Comparison of ENCODE assay signal across 8 cellular contexts in genomic region chr10:79067241-79068202, GRCh38. TPM values are rescaled to one million over a fixed set of nuclear protein-coding genes. Genes with fewer than 3 reads are reported as not detected.
DNase-seq lines count a peak whose midpoint lies in the region; ATAC-seq and TF ChIP-seq lines count a peak whose summit lies in the region.

No MANE protein-coding gene starts in this region.

- no peaks in the 10 kb centered on the region for H3K27me3 ChIP-seq in Loucy (ENCODE audit: insufficient read depth, low read length, poor library complexity, severe bottlenecking)

- H3K27me3 Mint-ChIP-seq in activated naive CD8-positive, alpha-beta T cell treated with anti-CD3 and anti-CD28 coated beads, Interleukin-2, amount 10 ng/mL, durations not matched to agents 7 days and 5 days = peaks cover 15% of the 10 kb centered on the region

- peak overlapping the region; percentile 76 for H3K9ac ChIP-seq in Loucy (ENCODE audit: low read depth, low read length, poor library complexity, severe bottlenecking)

- H3K79me2 ChIP-seq in Loucy (ENCODE audit: insufficient read depth, low read length) = peaks cover 36% of the 10 kb centered on the region

- peak overlapping the region; percentile 94 for H3K27ac ChIP-seq in substantia nigra (ENCODE audit: low read depth, low read length, poor library complexity, severe bottlenecking)

- H3K4me1 Mint-ChIP-seq in activated naive CD8-positive, alpha-beta T cell treated with anti-CD3 and anti-CD28 coated beads, Interleukin-2, amount 10 ng/mL, durations not matched to agents 7 days and 5 days = peaks cover 29% of the 10 kb centered on the region

- TF ChIP-seq CTCF in Loucy (conservative IDR thresholded peaks at IDR 0.05; ENCODE audit: low read length) = peak; percentile 33

- peak overlapping the region; percentile 97 for H3K4me3 Mint-ChIP-seq in activated naive CD8-positive, alpha-beta T cell treated with anti-CD3 and anti-CD28 coated beads, Interleukin-2, amount 10 ng/mL, durations not matched to agents 7 days and 5 days

- H2AFZ ChIP-seq in Loucy (ENCODE audit: low read length) = peak overlapping the region; percentile 90

- H3K36me3 Mint-ChIP-seq in activated naive CD8-positive, alpha-beta T cell treated with anti-CD3 and anti-CD28 coated beads, Interleukin-2, amount 10 ng/mL, durations not matched to agents 7 days and 5 days = peaks cover 2% of the 10 kb centered on the region

- peak; percentile 66 for DNase-seq in DMS79 treated with DMSO at 0.1 percent for 48 hours (lab: John Stamatoyannopoulos, UW)
- peak; percentile 60 for DNase-seq in SKM-1 treated with dmso at 0.1 percent for 144 hours (lab: John Stamatoyannopoulos, UW; ENCODE audit: unreplicated experiment)
- DNase-seq in activated naive CD8-positive, alpha-beta T cell treated with anti-CD3 and anti-CD28 coated beads, Interleukin-2, amount 10 ng/mL, durations not matched to agents 7 days and 5 days = peak; percentile 90
- peak; percentile 74 to 95 (median 88) for DNase-seq in head of caudate nucleus
- DNase-seq in occipital lobe (lab: John Stamatoyannopoulos, UW) = peak; percentile 84
- peak in 47 of 49 donors; percentile 46 to 92 (median 78) for DNase-seq in substantia nigra (lab: John Stamatoyannopoulos, UW)

- POLR2A ChIA-PET in activated naive CD8-positive, alpha-beta T cell treated with anti-CD3 and anti-CD28 coated beads, Interleukin-2, amount 10 ng/mL, durations not matched to agents 7 days and 5 days (lab: Charles Lee) = interaction anchor here (0.9 to 1.6 kb wide), 6 partner anchors 20 to 94 kb away, joined by 3 to 5 read pairs (median 4); no protein-coding TSS in a partner anchor

- no peaks in the 10 kb centered on the region for H3K9me3 ChIP-seq in Loucy (ENCODE audit: insufficient read depth, low read depth, low read length)

- peak overlapping the region; percentile 93 for H3K4me2 ChIP-seq in Loucy (ENCODE audit: low read depth, low read length, poor library complexity, severe bottlenecking)

- peak overlapping the region; percentile 88 for H3K4me3 ChIP-seq in Loucy (ENCODE audit: low read length, poor library complexity, severe bottlenecking)

- H4K20me1 ChIP-seq in Loucy (ENCODE audit: insufficient read depth, low read length, poor library complexity, severe bottlenecking) = peaks cover 30% of the 10 kb centered on the region

- intact Hi-C loops in head of caudate nucleus (cut with DNase I) = loop anchor here (10.0 kb wide), 2 partner anchors 203 to 293 kb away; no protein-coding TSS in a partner anchor

- H3K9me3 Mint-ChIP-seq in activated naive CD8-positive, alpha-beta T cell treated with anti-CD3 and anti-CD28 coated beads, Interleukin-2, amount 10 ng/mL, durations not matched to agents 7 days and 5 days = no peaks in the 10 kb centered on the region

- peak; percentile 9 for ATAC-seq in activated naive CD8-positive, alpha-beta T cell treated with anti-CD3 and anti-CD28 coated beads, Interleukin-2, amount 10 ng/mL, durations not matched to agents 7 days and 5 days (ENCODE audit: low read depth)
- no peak for ATAC-seq in GM21367 (IDR thresholded peaks at IDR 0.05; ENCODE audit: unreplicated experiment)

- peaks cover 47% of the 10 kb centered on the region for H3K4me1 ChIP-seq in Loucy (ENCODE audit: insufficient read depth, low read length, poor library complexity, severe bottlenecking)

- no peaks in the 10 kb centered on the region for H3K36me3 ChIP-seq in Loucy (ENCODE audit: insufficient read depth, low read length)

- no peaks in the 10 kb centered on the region for H3K9me2 ChIP-seq in Loucy (replicated peaks; ENCODE audit: low read depth, low read length)

- no peaks in the 10 kb centered on the region for H3F3A ChIP-seq in Loucy (ENCODE audit: low read depth)

- H3K27ac Mint-ChIP-seq in activated naive CD8-positive, alpha-beta T cell treated with anti-CD3 and anti-CD28 coated beads, Interleukin-2, amount 10 ng/mL, durations not matched to agents 7 days and 5 days = peak overlapping the region; percentile 90

RNA-seq across cellular contexts. Expression of gene ZMIZ1, which starts 1.2 kb away (rescaled TPM):
- total RNA-seq in activated naive CD8-positive, alpha-beta T cell treated with anti-CD3 and anti-CD28 coated beads, Interleukin-2, amount 10 ng/mL, durations not matched to agents 7 days and 5 days = 10 to 100 TPM; 28.8 to 29.3 TPM
- total RNA-seq in occipital lobe = 29.5 TPM
